Comparison of ENCODE assay signal across 20 cellular contexts in genomic region chr2:86240251-86240650, GRCh38.
"Had no signal": no experiment of that assay in that cellular context is flagged by ENCODE, and none has a peak within 500 bp of the region (broad histone marks: within the 10 kb centered on the region; RNA-seq: fewer than 3 reads in every experiment).

No MANE protein-coding gene starts in this region.

- DNase-seq: effector memory CD8-positive, alpha-beta T cell; foreskin melanocyte; heart right ventricle; hypothalamus; kidney glomerular epithelial cell; mammary epithelial cell; psoas muscle; retina; right lobe of liver; stimulated activated CD4-positive, alpha-beta T cell treated with anti-CD3 and anti-CD28 coated beads, Interleukin-15, amount 100 ng/mL, for 24 hours; stimulated activated CD4-positive, alpha-beta T cell treated with anti-CD3 and anti-CD28 coated beads, Interleukin-1b, Interleukin-23, amount 100 ng/mL, for 48 hours; stimulated activated CD4-positive, alpha-beta T cell treated with anti-CD3 and anti-CD28 coated beads, Interleukin-4, amount 100 ng/mL, for 24 hours; stimulated activated naive CD4-positive, alpha-beta T cell; stomach; substantia nigra; transverse colon had no signal

- H3K27me3 ChIP-seq: heart right ventricle, right lobe of liver, stomach, transverse colon had no signal

- H3K36me3 Mint-ChIP-seq: mesothelial cell of epicardium; natural killer cell treated with Interleukin-12 subunit alpha and Interleukin-12 subunit beta and Interleukin-15 and Interleukin-18, amount 100 ng/mL, for 72 hours had no signal

- H3K27ac Mint-ChIP-seq: dendritic cell treated with granulocyte-macrophage colony-stimulating factor and Interleukin-4, amounts not matched to agents 40 ng/mL and 50 ng/mL, for 4 days; effector memory CD8-positive, alpha-beta T cell; mesothelial cell of epicardium; natural killer cell treated with Interleukin-12 subunit alpha and Interleukin-12 subunit beta and Interleukin-15 and Interleukin-18, amount 100 ng/mL, for 72 hours had no signal

- H3K9me3 ChIP-seq: psoas muscle, right lobe of liver, stomach, thoracic aorta, transverse colon had no signal

- H3K4me3 ChIP-seq: heart right ventricle, psoas muscle, right lobe of liver, stomach, thoracic aorta, transverse colon had no signal

- H3K36me3 ChIP-seq: heart right ventricle, right lobe of liver, stomach, transverse colon had no signal

- H3K4me1 ChIP-seq: psoas muscle, right lobe of liver had no signal

- H3K9me3 Mint-ChIP-seq: dendritic cell treated with granulocyte-macrophage colony-stimulating factor and Interleukin-4, amounts not matched to agents 40 ng/mL and 50 ng/mL, for 4 days; effector memory CD8-positive, alpha-beta T cell; natural killer cell treated with Interleukin-12 subunit alpha and Interleukin-12 subunit beta and Interleukin-15 and Interleukin-18, amount 100 ng/mL, for 72 hours had no signal

- H3K27ac ChIP-seq: heart right ventricle, psoas muscle, right lobe of liver, stomach, thoracic aorta, transverse colon had no signal

- H3K4me3 Mint-ChIP-seq: dendritic cell treated with granulocyte-macrophage colony-stimulating factor and Interleukin-4, amounts not matched to agents 40 ng/mL and 50 ng/mL, for 4 days; effector memory CD8-positive, alpha-beta T cell; mesothelial cell of epicardium; natural killer cell treated with Interleukin-12 subunit alpha and Interleukin-12 subunit beta and Interleukin-15 and Interleukin-18, amount 100 ng/mL, for 72 hours had no signal

- ATAC-seq: effector memory CD8-positive, alpha-beta T cell; heart right ventricle; psoas muscle; right lobe of liver had no signal
